28 cellular contexts compared by ENCODE assay signal in genomic region chr11:104146421-104146820, GRCh38. TPM values are rescaled to one million over a fixed set of nuclear protein-coding genes. Genes with fewer than 3 reads are reported as not detected.
DNase-seq lines count a peak whose midpoint lies in the region; FAIRE-seq and TF ChIP-seq lines count a peak whose summit lies in the region.
"Had no signal": no experiment of that assay in that cellular context is flagged by ENCODE, and none has a peak within 500 bp of the region (broad histone marks: within the 10 kb centered on the region; RNA-seq: fewer than 3 reads in every experiment).

No MANE protein-coding gene starts in this region.

- H3K27ac ChIP-seq in GM23248 = no peak overlapping the region
- no peak overlapping the region for H3K27ac ChIP-seq in vagina
- H3K27ac ChIP-seq: breast epithelium, coronary artery, heart left ventricle, parathyroid adenoma, RWPE1, thyroid gland had no signal

- no peaks in the 10 kb centered on the region for H3K36me3 ChIP-seq in GM23248 (ENCODE audit: low read depth)
- no peaks in the 10 kb centered on the region for H3K36me3 ChIP-seq in vagina
- H3K36me3 ChIP-seq: breast epithelium, heart left ventricle, thyroid gland had no signal

- H3K9me3 ChIP-seq in GM23248 (ENCODE audit: low read depth) (no peaks in the 10 kb centered on the region), vagina (no peaks in the 10 kb centered on the region)
- H3K9me3 ChIP-seq: breast epithelium, thyroid gland had no signal

- no peaks in the 10 kb centered on the region for H3F3A ChIP-seq in GM23248 (ENCODE audit: insufficient read depth)

- peak; percentile 12 for FAIRE-seq in endometrium (lab: Jason Lieb, UNC)
- FAIRE-seq: GM19239, H1, HepG2 had no signal

- 83 to 88% methylated on average over 3 of the region's 3 CpGs for WGBS in GM23248 (ENCODE audit: low coverage in 1 of 2, low lambda C conversion rate in 2 of 2, missing lambda C conversion rate in 2 of 2), 2 experiments

- no peak for TF ChIP-seq POLR2A in vagina (IDR thresholded peaks at IDR 0.05)

- H3K4me3 ChIP-seq in GM23248 (no peak overlapping the region), vagina (no peak overlapping the region)
- H3K4me3 ChIP-seq: breast epithelium, coronary artery, heart left ventricle, thyroid gland had no signal

- no peak overlapping the region for H3K4me2 ChIP-seq in GM23248 (ENCODE audit: unreplicated experiment)

- TF ChIP-seq CTCF in vagina (IDR thresholded peaks at IDR 0.05) = no peak

- no peaks in the 10 kb centered on the region for H3K79me2 ChIP-seq in GM23248 (ENCODE audit: insufficient read depth)
- H3K79me2 ChIP-seq: parathyroid adenoma had no signal

- in situ Hi-C loops in GM23248 (cut with MboI) = loop anchor here (10.0 kb wide), 1 partner anchor 452 kb away; no protein-coding TSS in a partner anchor

- H3K27me3 ChIP-seq in GM23248 (replicated peaks; ENCODE audit: insufficient read depth) (no peaks in the 10 kb centered on the region), vagina (no peaks in the 10 kb centered on the region)
- H3K27me3 ChIP-seq: breast epithelium, heart left ventricle, thyroid gland had no signal

- DNase-seq in COLO668 (lab: John Stamatoyannopoulos, UW; ENCODE audit: unreplicated experiment) = peak; percentile 16
- peak; percentile 18 for DNase-seq in EH (ENCODE audit: low read depth)
- DNase-seq in NCI-H524 treated with DMSO at 0.1 percent for 48 hours (lab: John Stamatoyannopoulos, UW) = peak; percentile 43
- no peak for DNase-seq in cerebellum (ENCODE audit: low spot score)
- no peak for DNase-seq in GM23248
- no peak for DNase-seq in vagina (ENCODE audit: extremely low spot score in 2 of 2)
- DNase-seq in middle frontal gyrus (ENCODE audit: extremely low spot score, low spot score) = no peak
- DNase-seq: activated B cell treated with CpG ODN at 0.5 μM for 24 hours; activated CD4-positive, alpha-beta memory T cell treated with anti-CD3 and anti-CD28 coated beads for 36 hours; activated effector memory CD4-positive, alpha-beta T cell treated with Interleukin-2 at 50 U/mL for 16 hours; activated naive CD8-positive, alpha-beta T cell treated with anti-CD3 and anti-CD28 coated beads, Interleukin-2, amount 50 U/mL, for 24 hours; CD4-positive, alpha-beta memory T cell; DND-41; heart left ventricle; NCI-H1417 treated with DMSO at 0.1 percent for 48 hours; right cardiac atrium; stimulated activated CD4-positive, alpha-beta T cell treated with anti-CD3 and anti-CD28 coated beads, Interleukin-4, amount 100 ng/mL, for 4 hours; stimulated activated naive CD8-positive, alpha-beta T cell treated with anti-CD3 and anti-CD28 coated beads, Interleukin-15, Interleukin-2, amounts not matched to agents 100 U/mL and 50 U/mL, for 24 hours; T1000; thyroid gland had no signal

- no peaks in the 10 kb centered on the region for H3K9me2 ChIP-seq in GM23248 (ENCODE audit: insufficient read depth)

- no peaks in the 10 kb centered on the region for H4K20me1 ChIP-seq in GM23248 (ENCODE audit: insufficient read depth)

- H2AFZ ChIP-seq in GM23248 = no peak overlapping the region
- H2AFZ ChIP-seq: parathyroid adenoma had no signal

- no peak overlapping the region for H3K9ac ChIP-seq in GM23248
- H3K9ac ChIP-seq: parathyroid adenoma had no signal

- H3K4me1 ChIP-seq in GM23248 (ENCODE audit: insufficient read depth) (peaks cover 14% of the 10 kb centered on the region), vagina (peaks cover 6% of the 10 kb centered on the region)
- H3K4me1 ChIP-seq: breast epithelium, heart left ventricle, parathyroid adenoma, thyroid gland had no signal

- intact Hi-C loops in vagina (cut with DNase I) = no loop called here

RNA-seq across cellular contexts. Expression of gene PDGFD, which starts 17.5 kb away (rescaled TPM):
- 4.8 TPM for total RNA-seq in cerebellum
- 0.25 and 1.3 TPM in 2 replicates for total RNA-seq in GM23248 (2014; rRNA removed; shearing (Covaris generic))
- polyA plus RNA-seq in GM23248 (2016; fragmentation: Nextera tagmentation; extraction: Ambion mirVana) = 0.81 and 1.0 TPM in 2 replicates
- total RNA-seq in vagina = 21.9 TPM
- total RNA-seq: activated CD4-positive, alpha-beta memory T cell treated with anti-CD3 and anti-CD28 coated beads for 36 hours; CD4-positive, alpha-beta memory T cell had no signal

Comparison
In these comparisons a context has a peak if more than half of its experiments do, and no peak if none do; other contexts are left out.
1. DNase-seq: peak in COLO668 (single experiment), EH (single experiment) and NCI-H524 treated with DMSO at 0.1 percent for 48 hours (single experiment); none in cerebellum (single experiment), GM23248 (single experiment), vagina (0 of 2) and middle frontal gyrus (single experiment).